ENCODE assay signal across 25 cellular contexts in genomic region chr1:40645110-40645680, GRCh38. TPM values are rescaled to one million over a fixed set of nuclear protein-coding genes. Genes with fewer than 3 reads are reported as not detected.
DNase-seq lines count a peak whose midpoint lies in the region; ATAC-seq, FAIRE-seq and TF ChIP-seq lines count a peak whose summit lies in the region.
"Had no signal": no experiment of that assay in that cellular context is flagged by ENCODE, and none has a peak within 500 bp of the region (broad histone marks: within the 10 kb centered on the region; RNA-seq: fewer than 3 reads in every experiment).

No MANE protein-coding gene starts in this region.

- H4K8ac ChIP-seq in H1 (ENCODE audit: extremely low read depth, insufficient read depth, low read length) = no peak overlapping the region

- peak overlapping the region; percentile 42 for H3K4me3 Mint-ChIP-seq in glutamatergic neuron (ENCODE audit: unreplicated experiment)
- H3K4me3 Mint-ChIP-seq in activated T-helper 17 cell treated with anti-CD3 and anti-CD28 coated beads, Interleukin-2, amount 50 U/mL, for 72 hours = no peak overlapping the region
- H3K4me3 Mint-ChIP-seq: B cell; CD4-positive, alpha-beta T cell; CD8-positive, alpha-beta T cell had no signal

- TF ChIP-seq POLR2A in HCT116 (IDR thresholded peaks at IDR 0.05; ENCODE audit: borderline replicate concordance, extremely low read depth, insufficient read depth, insufficient read length) (no peak), H1 (IDR thresholded peaks at IDR 0.05; ENCODE audit: control extremely low read depth in 1 of 2, low read depth in 2 of 2, low read length in 2 of 2) (no peak)

- ATAC-seq in HCT116 (no peak), HG02852 (IDR thresholded peaks at IDR 0.05; ENCODE audit: unreplicated experiment) (no peak)
- no peak for ATAC-seq in activated T-helper 17 cell treated with anti-CD3 and anti-CD28 coated beads, Interleukin-2, amount 50 U/mL, for 72 hours (replicated peaks)
- ATAC-seq: CD8-positive, alpha-beta T cell had no signal

- no peak overlapping the region for H2BK15ac ChIP-seq in H1 (ENCODE audit: low read length)

- H3K4me1 ChIP-seq in HCT116 (ENCODE audit: control insufficient read depth in 1 of 2, insufficient read depth in 2 of 2, low read length in 2 of 2) (peaks cover 13 to 40% of the 10 kb centered on the region in 2 experiments), H1 (replicated peaks in 1 of 4; ENCODE audit: control insufficient read depth in 3 of 4, insufficient read depth in 4 of 4, low read length in 3 of 4) (peaks cover 0 to 5% (median 2%) of the 10 kb centered on the region in 4 experiments; a peak in 5 of 7 replicates), osteoblast (ENCODE audit: insufficient read depth, low read length) (peaks cover 7% of the 10 kb centered on the region)

- H2BK5ac ChIP-seq in H1 (ENCODE audit: low read depth, low read length) = no peak overlapping the region

- H4K91ac ChIP-seq in H1 (replicated peaks; ENCODE audit: insufficient read length, low read length) = peak overlapping the region; percentile 55

- H3K4ac ChIP-seq in H1 (replicated peaks; ENCODE audit: insufficient read length, low read depth, low read length) = no peak overlapping the region

- H3K27me3 ChIP-seq in HCT116 (ENCODE audit: insufficient read depth, low read length) (no peaks in the 10 kb centered on the region), H1 (replicated peaks in 1 of 4; ENCODE audit: control insufficient read depth in 3 of 4, extremely low read depth in 1 of 4, insufficient read depth in 3 of 4, low read length in 3 of 4) (no peaks in the 10 kb centered on the region), osteoblast (ENCODE audit: insufficient read depth, low read length) (peaks cover 2% of the 10 kb centered on the region)
- H3K27me3 ChIP-seq: BLaER1 treated with 17β-estradiol and CSF1 and Interleukin-3, amounts not matched to agents 10 nM and 100 nM had no signal

- H3K4me3 ChIP-seq in HCT116 (replicated peaks in 1 of 2; ENCODE audit: low read depth in 1 of 2, low read length in 2 of 2) = no peak overlapping the region
- H3K4me3 ChIP-seq in H1 (ENCODE audit: extremely low read depth in 1 of 4, insufficient read depth in 2 of 4, low read depth in 3 of 4, low read length in 4 of 4) = no peak overlapping the region
- H3K4me3 ChIP-seq in osteoblast (ENCODE audit: insufficient read depth, low read length) = no peak overlapping the region
- H3K4me3 ChIP-seq: BLaER1 treated with 17β-estradiol and CSF1 and Interleukin-3, amounts not matched to agents 10 nM and 100 nM had no signal

- BruUV-seq in HCT116 (replicated peaks; lab: Mats Ljungman, UMichigan) = no TSS peak

- no peak overlapping the region for H3K18ac ChIP-seq in H1 (ENCODE audit: extremely low read depth, low read length)

- no peaks in the 10 kb centered on the region for H3K9me3 ChIP-seq in HCT116 (ENCODE audit: control insufficient read depth in 1 of 2, insufficient read depth in 1 of 2, low read depth in 1 of 2, low read length in 2 of 2)
- no peaks in the 10 kb centered on the region for H3K9me3 ChIP-seq in H1 (ENCODE audit: insufficient read depth in 2 of 2, low read depth in 1 of 2, low read length in 1 of 2)
- H3K9me3 ChIP-seq in osteoblast (ENCODE audit: low read depth, low read length) = no peaks in the 10 kb centered on the region
- H3K9me3 ChIP-seq: BLaER1 treated with 17β-estradiol and CSF1 and Interleukin-3, amounts not matched to agents 10 nM and 100 nM had no signal

- H3K23ac ChIP-seq in H1 (ENCODE audit: insufficient read length) = no peak overlapping the region

- H3K9me2 ChIP-seq in HCT116 (ENCODE audit: insufficient read depth) = no peaks in the 10 kb centered on the region

- TF ChIP-seq EP300 in H1 (IDR thresholded peaks at IDR 0.05; ENCODE audit: borderline replicate concordance in 1 of 2, low read depth in 2 of 2, low read length in 2 of 2) = no peak

- H3K36me3 ChIP-seq in HCT116 (ENCODE audit: control insufficient read depth in 1 of 2, insufficient read depth in 2 of 2, low read length in 2 of 2) (no peaks in the 10 kb centered on the region), H1 (ENCODE audit: control insufficient read depth in 2 of 4, insufficient read depth in 4 of 4, low read length in 3 of 4) (peaks cover 0 to 7% (median 0%) of the 10 kb centered on the region in 4 experiments; a peak in 1 of 8 replicates), osteoblast (ENCODE audit: insufficient read depth, low read length) (no peaks in the 10 kb centered on the region)

- CTCF ChIA-PET in HCT116 (lab: Charles Lee) = no interaction called here
- CTCF ChIA-PET in H1 (lab: Charles Lee; ENCODE audit: partially characterized antibody) = interaction anchor here (1.0 to 37.5 kb wide), 5 partner anchors 15 to 204 kb away, joined by 3 to 684 read pairs (median 8); partner anchors contain the start of gene RIMS3

- no peak overlapping the region for H3K27ac Mint-ChIP-seq in glutamatergic neuron (ENCODE audit: unreplicated experiment)
- no peak overlapping the region for H3K27ac Mint-ChIP-seq in activated T-helper 17 cell treated with anti-CD3 and anti-CD28 coated beads, Interleukin-2, amount 50 U/mL, for 72 hours
- H3K27ac Mint-ChIP-seq: B cell; CD4-positive, alpha-beta T cell; CD8-positive, alpha-beta T cell had no signal

- intact Hi-C loops in HCT116 (cut with micrococcal nuclease) = no loop called here

- FAIRE-seq in H1 (lab: Jason Lieb, UNC) = no peak
- FAIRE-seq: A204.1, G401.6, GM12891, GM19239 had no signal

- H3K27ac ChIP-seq in HCT116 (ENCODE audit: low read depth, low read length) = no peak overlapping the region
- H3K27ac ChIP-seq in H1 (ENCODE audit: low read depth, low read length) = no peak overlapping the region
- no peak overlapping the region for H3K27ac ChIP-seq in osteoblast (ENCODE audit: low read depth, low read length)
- H3K27ac ChIP-seq: C4-2B had no signal

- peaks cover under 1% of the 10 kb centered on the region for H3K27me3 Mint-ChIP-seq in glutamatergic neuron (ENCODE audit: unreplicated experiment)
- H3K27me3 Mint-ChIP-seq in activated T-helper 17 cell treated with anti-CD3 and anti-CD28 coated beads, Interleukin-2, amount 50 U/mL, for 72 hours = no peaks in the 10 kb centered on the region

- no peak overlapping the region for H3K9ac ChIP-seq in HCT116 (ENCODE audit: low read length)
- H3K9ac ChIP-seq in H1 (replicated peaks in 1 of 4; ENCODE audit: extremely low read depth in 1 of 4, low read depth in 3 of 4, low read length in 3 of 4) = no peak overlapping the region

- 86% methylated on average over 5 of the region's 5 CpGs; no CpG with 5 or more reads in 1 of the 2 experiments for WGBS in H1 (ENCODE audit: extremely low coverage in 1 of 2, insufficient coverage in 1 of 2, insufficient read length in 1 of 2, insufficient replicate concordance in 2 of 2, low coverage in 1 of 2, low lambda C conversion rate in 2 of 2, missing lambda C conversion rate in 1 of 2), 2 experiments

- peaks cover 25% of the 10 kb centered on the region for H3K4me1 Mint-ChIP-seq in glutamatergic neuron (ENCODE audit: low read depth, unreplicated experiment)
- peaks cover 5% of the 10 kb centered on the region for H3K4me1 Mint-ChIP-seq in activated T-helper 17 cell treated with anti-CD3 and anti-CD28 coated beads, Interleukin-2, amount 50 U/mL, for 72 hours
- H3K4me1 Mint-ChIP-seq: B cell had no signal

- H3K4me2 ChIP-seq in HCT116 (ENCODE audit: low read length) = peak overlapping the region; percentile 78; the same call in 1 of the 2 replicates
- no peak overlapping the region for H3K4me2 ChIP-seq in H1 (ENCODE audit: insufficient read depth in 1 of 2, low read depth in 2 of 2, low read length in 2 of 2)
- no peak overlapping the region for H3K4me2 ChIP-seq in osteoblast (ENCODE audit: insufficient read depth, low read length)

- no peak overlapping the region for H2AK5ac ChIP-seq in H1 (ENCODE audit: low read depth, low read length)

- H3K56ac ChIP-seq in H1 (replicated peaks; ENCODE audit: insufficient read length, low read depth, low read length) = no peak overlapping the region

- H2AFZ ChIP-seq in HCT116 (ENCODE audit: low read depth, low read length, poor library complexity, severe bottlenecking) (no peak overlapping the region), H1 (ENCODE audit: low read length) (no peak overlapping the region), osteoblast (ENCODE audit: low read length) (no peak overlapping the region)

- H3K79me1 ChIP-seq in H1 (ENCODE audit: low read depth, low read length) = peaks cover 6% of the 10 kb centered on the region; the same call in 1 of the 2 replicates

- no peak overlapping the region for H4K5ac ChIP-seq in H1 (ENCODE audit: insufficient read length, low read depth, low read length)

- DNase-seq in HCT116 (ENCODE audit: low read depth, low spot score) = no peak
- DNase-seq in H1 (ENCODE audit: low read depth in 1 of 2, low spot score in 2 of 2) = no peak
- no peak for DNase-seq in glutamatergic neuron
- peak; percentile 11 for DNase-seq in osteoblast (ENCODE audit: insufficient read length, low spot score, missing footprints)
- no peak for DNase-seq in germinal center (ENCODE audit: low spot score)
- no peak for DNase-seq in SHP77 treated with DMSO at 0.1 percent for 48 hours (lab: John Stamatoyannopoulos, UW)
- DNase-seq: 8988T; AML-193; CD4-positive, alpha-beta T cell; CD8-positive, alpha-beta T cell; COR-L47; DMS 273 treated with DMSO at 0.1 percent for 48 hours; DMS153; DMS53; DMS79; GF-D8 had no signal

- no peak overlapping the region for H2BK120ac ChIP-seq in H1 (replicated peaks; ENCODE audit: low read depth, low read length)

- peaks cover 4% of the 10 kb centered on the region for H3K9me3 Mint-ChIP-seq in glutamatergic neuron (ENCODE audit: unreplicated experiment)
- H3K9me3 Mint-ChIP-seq in activated T-helper 17 cell treated with anti-CD3 and anti-CD28 coated beads, Interleukin-2, amount 50 U/mL, for 72 hours = no peaks in the 10 kb centered on the region
- H3K9me3 Mint-ChIP-seq: CD4-positive, alpha-beta T cell; CD8-positive, alpha-beta T cell had no signal

- TF ChIP-seq RAD21 in HCT116 (IDR thresholded peaks at IDR 0.05; ENCODE audit: low read depth) (no peak), H1 (IDR thresholded peaks at IDR 0.05 in 1 of 2, conservative IDR thresholded peaks at IDR 0.05 in 1 of 2; ENCODE audit: low read depth in 2 of 2, low read length in 2 of 2) (no peak)

- H2BK12ac ChIP-seq in H1 (ENCODE audit: low read depth, low read length) = no peak overlapping the region

- RAD21 ChIA-PET in HCT116 (lab: Charles Lee; ENCODE audit: low non-redundant PET in 1 of 2, low total read pairs in 2 of 2, uncharacterized antibody in 2 of 2, unreplicated experiment in 2 of 2) = no interaction called here

- H3K79me2 ChIP-seq in HCT116 (ENCODE audit: insufficient read depth, low read length) (no peaks in the 10 kb centered on the region), H1 (ENCODE audit: control insufficient read depth in 1 of 2, insufficient read depth in 2 of 2, low read length in 2 of 2) (no peaks in the 10 kb centered on the region), osteoblast (ENCODE audit: insufficient read depth, low read length) (no peaks in the 10 kb centered on the region)

- H2BK20ac ChIP-seq in H1 (ENCODE audit: low read length) = no peak overlapping the region

- no peak overlapping the region for H3K14ac ChIP-seq in H1 (ENCODE audit: insufficient read length)

- TF ChIP-seq CTCF in HCT116 (IDR thresholded peaks at IDR 0.05 in 2 of 3, conservative IDR thresholded peaks at IDR 0.05 in 1 of 3; ENCODE audit: borderline replicate concordance in 1 of 3, insufficient read depth in 1 of 3, low read depth in 2 of 3, low read length in 2 of 3) = no peak
- TF ChIP-seq CTCF in H1 (IDR thresholded peaks at IDR 0.05; ENCODE audit: control extremely low read depth in 1 of 3, insufficient read depth in 1 of 3, low read depth in 1 of 3, low read length in 3 of 3) = no peak
- TF ChIP-seq CTCF in glutamatergic neuron (IDR thresholded peaks at IDR 0.05; ENCODE audit: partially characterized antibody, unreplicated experiment) = no peak
- no peak for TF ChIP-seq CTCF in osteoblast (IDR thresholded peaks at IDR 0.05; ENCODE audit: extremely low read depth, low read depth, low read length)

- POLR2A ChIA-PET in HCT116 (lab: Charles Lee) = no interaction called here
- POLR2A ChIA-PET in H1 (lab: Charles Lee; ENCODE audit: partially characterized antibody) = interaction anchor here (1.0 to 1.4 kb wide), 3 partner anchors 10 to 46 kb away, joined by 3 read pairs; partner anchors contain the start of gene NFYC

- H4K20me1 ChIP-seq in HCT116 (ENCODE audit: insufficient read depth) (no peaks in the 10 kb centered on the region), H1 (replicated peaks in 1 of 2; ENCODE audit: control insufficient read depth in 1 of 2, insufficient read depth in 2 of 2, low read length in 2 of 2) (peaks cover 0 to 7% of the 10 kb centered on the region in 2 experiments), osteoblast (ENCODE audit: insufficient read depth, low read length) (no peaks in the 10 kb centered on the region)

- peaks cover under 1% of the 10 kb centered on the region for H3K36me3 Mint-ChIP-seq in glutamatergic neuron (ENCODE audit: unreplicated experiment)
- no peaks in the 10 kb centered on the region for H3K36me3 Mint-ChIP-seq in activated T-helper 17 cell treated with anti-CD3 and anti-CD28 coated beads, Interleukin-2, amount 50 U/mL, for 72 hours (ENCODE audit: low read depth)
- H3K36me3 Mint-ChIP-seq: CD8-positive, alpha-beta T cell had no signal

- no peaks in the 10 kb centered on the region for H3K23me2 ChIP-seq in H1 (ENCODE audit: low read depth, low read length)

RNA-seq across cellular contexts. Expression of gene RIMS3, which starts 20.3 kb away (rescaled TPM):
- total RNA-seq in HCT116 (2021; ENCODE audit: unreplicated experiment) (9.0 TPM), glutamatergic neuron (ENCODE audit: unreplicated experiment) (126 TPM), osteoblast (3.5 and 6.2 TPM in 2 replicates)
- polyA plus RNA-seq in HCT116 (2012) = 3.8 and 4.0 TPM in 2 replicates
- total RNA-seq in H1 (2021; fragmentation: NEBNext Ultra II Directional; extraction: Animal tissue kit (Norgen Biotek cat#: 25700)) = 20.6 and 21.0 TPM in 2 replicates
- polyA plus RNA-seq in H1 (2011; rRNA removed) = 13.3 and 20.6 TPM in 2 replicates
- polyA plus RNA-seq in H1 (2011; cell fraction: cytosol; rRNA removed) = 16.6 TPM
- 43.0 TPM for polyA plus RNA-seq in H1 (2011; cell fraction: nucleus; rRNA removed)
- 12.5 to 18.2 TPM (median 14.1 TPM) in 4 replicates for polyA plus RNA-seq in H1 (2012, experiment 1 of 2)
- 12.9 TPM for polyA plus RNA-seq in H1 (2012, experiment 2 of 2)
- 7.6 TPM for polyA plus RNA-seq in H1 (2013, experiment 1 of 2)
- polyA plus RNA-seq in H1 (2013, experiment 2 of 2) = 7.2 TPM
- 29.3 and 29.9 TPM in 2 replicates for polyA minus RNA-seq in H1 (2011; rRNA and poly(A)+ RNA removed)
- polyA minus RNA-seq in H1 (2011; cell fraction: cytosol; rRNA and poly(A)+ RNA removed) = 12.0 TPM
- 11.7 TPM for polyA minus RNA-seq in H1 (2011; cell fraction: nucleus; rRNA and poly(A)+ RNA removed)
- total RNA-seq in activated T-helper 17 cell treated with anti-CD3 and anti-CD28 coated beads, Interleukin-2, amount 50 U/mL, for 72 hours = 1 to 10 TPM; 3.0 to 4.2 TPM

RNA-seq across cellular contexts. Expression of gene NFYC, which starts 46.3 kb away (rescaled TPM):
- total RNA-seq in HCT116 (2021; ENCODE audit: unreplicated experiment) = 63.3 TPM
- polyA plus RNA-seq in HCT116 (2012) = 70.5 and 71.3 TPM in 2 replicates
- 51.1 and 54.1 TPM in 2 replicates for total RNA-seq in H1 (2021; fragmentation: NEBNext Ultra II Directional; extraction: Animal tissue kit (Norgen Biotek cat#: 25700))
- 107 and 124 TPM in 2 replicates for polyA plus RNA-seq in H1 (2011; rRNA removed)
- 104 TPM for polyA plus RNA-seq in H1 (2011; cell fraction: cytosol; rRNA removed)
- polyA plus RNA-seq in H1 (2011; cell fraction: nucleus; rRNA removed) = 126 TPM
- 43.6 to 57.9 TPM (median 56.1 TPM) in 4 replicates for polyA plus RNA-seq in H1 (2012, experiment 1 of 2)
- 37.3 TPM for polyA plus RNA-seq in H1 (2012, experiment 2 of 2)
- 42.0 TPM for polyA plus RNA-seq in H1 (2013, experiment 1 of 2)
- 38.3 TPM for polyA plus RNA-seq in H1 (2013, experiment 2 of 2)
- polyA minus RNA-seq in H1 (2011; rRNA and poly(A)+ RNA removed) = 76.7 and 111 TPM in 2 replicates
- polyA minus RNA-seq in H1 (2011; cell fraction: cytosol; rRNA and poly(A)+ RNA removed) = 57.0 TPM
- polyA minus RNA-seq in H1 (2011; cell fraction: nucleus; rRNA and poly(A)+ RNA removed) = 73.3 TPM
- total RNA-seq in glutamatergic neuron (ENCODE audit: unreplicated experiment) = 44.2 TPM
- total RNA-seq in osteoblast = 24.2 TPM in 2 replicates
- total RNA-seq in activated T-helper 17 cell treated with anti-CD3 and anti-CD28 coated beads, Interleukin-2, amount 50 U/mL, for 72 hours = 10 to 100 TPM; 61.2 to 65.2 TPM
